19 cellular contexts compared by ENCODE assay signal in genomic region chr14:98368916-98369315, GRCh38.
DNase-seq lines count a peak whose midpoint lies in the region; ATAC-seq and TF ChIP-seq lines count a peak whose summit lies in the region.
"Had no signal": no experiment of that assay in that cellular context is flagged by ENCODE, and none has a peak within 500 bp of the region (broad histone marks: within the 10 kb centered on the region; RNA-seq: fewer than 3 reads in every experiment).

No MANE protein-coding gene starts in this region.

- intact Hi-C loops in activated CD4-positive, alpha-beta T cell treated with anti-CD3 and anti-CD28 coated beads for 36 hours (cut with DNase I, micrococcal nuclease): no loop called here
- intact Hi-C loops in thyroid gland (cut with DNase I): no loop called here
- intact Hi-C loops in sigmoid colon (cut with DNase I): no loop called here

- peak overlapping the region; percentile 53 for H3K27ac Mint-ChIP-seq in activated CD4-positive, alpha-beta T cell treated with anti-CD3 and anti-CD28 coated beads for 36 hours
- peak overlapping the region; percentile 39 for H3K27ac Mint-ChIP-seq in activated T-helper 17 cell treated with anti-CD3 and anti-CD28 coated beads, Interleukin-2, amount 50 U/mL, for 72 hours
- H3K27ac Mint-ChIP-seq: CD14-positive monocyte had no signal

- H3K4me3 ChIP-seq in thyroid gland (replicated peaks in 1 of 3): no peak overlapping the region
- H3K4me3 ChIP-seq in sigmoid colon: no peak overlapping the region
- H3K4me3 ChIP-seq: GM12878 had no signal

- H3K9me3 ChIP-seq in thyroid gland: no peaks in the 10 kb centered on the region
- no peaks in the 10 kb centered on the region for H3K9me3 ChIP-seq in sigmoid colon

- no peak overlapping the region for H3K4me3 Mint-ChIP-seq in activated CD4-positive, alpha-beta T cell treated with anti-CD3 and anti-CD28 coated beads for 36 hours
- no peak overlapping the region for H3K4me3 Mint-ChIP-seq in activated T-helper 17 cell treated with anti-CD3 and anti-CD28 coated beads, Interleukin-2, amount 50 U/mL, for 72 hours
- H3K4me3 Mint-ChIP-seq: CD14-positive monocyte had no signal

- H3K36me3 ChIP-seq in thyroid gland (no peaks in the 10 kb centered on the region), sigmoid colon (no peaks in the 10 kb centered on the region)

- no peaks in the 10 kb centered on the region for H3K27me3 Mint-ChIP-seq in activated CD4-positive, alpha-beta T cell treated with anti-CD3 and anti-CD28 coated beads for 36 hours
- H3K27me3 Mint-ChIP-seq in activated T-helper 17 cell treated with anti-CD3 and anti-CD28 coated beads, Interleukin-2, amount 50 U/mL, for 72 hours: no peaks in the 10 kb centered on the region

- H3K36me3 Mint-ChIP-seq in activated CD4-positive, alpha-beta T cell treated with anti-CD3 and anti-CD28 coated beads for 36 hours (ENCODE audit: low read depth): no peaks in the 10 kb centered on the region
- H3K36me3 Mint-ChIP-seq in activated T-helper 17 cell treated with anti-CD3 and anti-CD28 coated beads, Interleukin-2, amount 50 U/mL, for 72 hours (ENCODE audit: low read depth): no peaks in the 10 kb centered on the region
- H3K36me3 Mint-ChIP-seq: CD14-positive monocyte had no signal

- H3K9me3 Mint-ChIP-seq in activated CD4-positive, alpha-beta T cell treated with anti-CD3 and anti-CD28 coated beads for 36 hours (ENCODE audit: low read depth): peaks cover 2% of the 10 kb centered on the region
- H3K9me3 Mint-ChIP-seq in activated T-helper 17 cell treated with anti-CD3 and anti-CD28 coated beads, Interleukin-2, amount 50 U/mL, for 72 hours: peaks cover 6% of the 10 kb centered on the region

- CTCF ChIA-PET in activated CD4-positive, alpha-beta T cell treated with anti-CD3 and anti-CD28 coated beads for 36 hours (lab: Charles Lee): no interaction called here

- H3K27me3 ChIP-seq in thyroid gland (no peaks in the 10 kb centered on the region), sigmoid colon (no peaks in the 10 kb centered on the region)

- H3K27ac ChIP-seq in thyroid gland (no peak overlapping the region), sigmoid colon (no peak overlapping the region)
- H3K27ac ChIP-seq: 22Rv1, KMS-11 had no signal

- peaks cover 18% of the 10 kb centered on the region for H3K4me1 Mint-ChIP-seq in activated CD4-positive, alpha-beta T cell treated with anti-CD3 and anti-CD28 coated beads for 36 hours
- peaks cover 9% of the 10 kb centered on the region for H3K4me1 Mint-ChIP-seq in activated T-helper 17 cell treated with anti-CD3 and anti-CD28 coated beads, Interleukin-2, amount 50 U/mL, for 72 hours
- H3K4me1 Mint-ChIP-seq: CD14-positive monocyte had no signal

- TF ChIP-seq EP300 in sigmoid colon (IDR thresholded peaks at IDR 0.05): no peak

- 23 to 29% methylated on average over 3 of the region's 3 CpGs for whole genome bisulfite sequencing in thyroid gland, 2 donors
- WGBS in sigmoid colon, 2 donors: 60 to 80% methylated on average over 3 of the region's 3 CpGs

- ATAC-seq in activated CD4-positive, alpha-beta T cell treated with anti-CD3 and anti-CD28 coated beads for 36 hours: no peak
- ATAC-seq in activated T-helper 17 cell treated with anti-CD3 and anti-CD28 coated beads, Interleukin-2, amount 50 U/mL, for 72 hours (replicated peaks): no peak
- ATAC-seq in esophagus mucosa (peak; percentile 80), HG02938 (IDR thresholded peaks at IDR 0.05; ENCODE audit: unreplicated experiment) (no peak), GM18498 (IDR thresholded peaks at IDR 0.05; ENCODE audit: unreplicated experiment) (no peak)
- ATAC-seq: GM12878 had no signal

- POLR2A ChIA-PET in activated CD4-positive, alpha-beta T cell treated with anti-CD3 and anti-CD28 coated beads for 36 hours (lab: Charles Lee): no interaction called here

- DNase-seq in activated CD4-positive, alpha-beta T cell treated with anti-CD3 and anti-CD28 coated beads for 36 hours: no peak
- no peak for DNase-seq in activated CD4-positive, alpha-beta T cell treated with anti-CD3 and anti-CD28 coated beads for 4 hours
- DNase-seq in thyroid gland: peak; percentile 74 to 77
- DNase-seq in sigmoid colon: no peak
- DNase-seq: AML-193, NCI-H1417 treated with DMSO at 0.1 percent for 48 hours, NCI-H1930, NCI-H226, NCI-H524, NCI-H82, OCI-M1 had no signal

- TF ChIP-seq CTCF in thyroid gland (IDR thresholded peaks at IDR 0.05): no peak
- no peak for TF ChIP-seq CTCF in sigmoid colon (IDR thresholded peaks at IDR 0.05)

- TF ChIP-seq POLR2A in thyroid gland (IDR thresholded peaks at IDR 0.05) (no peak), sigmoid colon (IDR thresholded peaks at IDR 0.05) (no peak)

- peaks cover 6 to 22% of the 10 kb centered on the region in 2 donors for H3K4me1 ChIP-seq in thyroid gland
- H3K4me1 ChIP-seq in sigmoid colon: no peaks in the 10 kb centered on the region

Comparison
In these comparisons a context has a peak if more than half of its experiments do, and no peak if none do; other contexts are left out.
1. DNase-seq: peak in thyroid gland (2 of 2); none in activated CD4-positive, alpha-beta T cell treated with anti-CD3 and anti-CD28 coated beads for 36 hours (single experiment), activated CD4-positive, alpha-beta T cell treated with anti-CD3 and anti-CD28 coated beads for 4 hours (0 of 2) and sigmoid colon (single experiment).